In genomic region chr9:19127881-19128719, GRCh38 we compare ENCODE assay signal across 8 cellular contexts. TPM values are rescaled to one million over a fixed set of nuclear protein-coding genes. Genes with fewer than 3 reads are reported as not detected.
DNase-seq lines count a peak whose midpoint lies in the region; ATAC-seq and TF ChIP-seq lines count a peak whose summit lies in the region.

No MANE protein-coding gene starts in this region.

- H3K4me1 ChIP-seq in HEK293 (ENCODE audit: control insufficient read depth, insufficient read depth, low read length) (no peaks in the 10 kb centered on the region; the same call in 1 of the 2 replicates), OCI-LY7 (ENCODE audit: insufficient read depth, low read length, poor library complexity, severe bottlenecking) (peaks cover 33% of the 10 kb centered on the region), adrenal gland (replicated peaks in 1 of 2) (peaks cover 26 to 35% of the 10 kb centered on the region in 2 donors), iPS-18a (ENCODE audit: control insufficient read depth, low read depth, low read length) (peaks cover 20% of the 10 kb centered on the region), spleen (peaks cover 22 to 71% (median 57%) of the 10 kb centered on the region in 6 donors)

- TF ChIP-seq POLR2A in adrenal gland (IDR thresholded peaks at IDR 0.05) (no peak), spleen (IDR thresholded peaks at IDR 0.05) (no peak)

- TF ChIP-seq CTCF in HEK293 (tag by site-specific recombination; IDR thresholded peaks at IDR 0.05) (no peak), OCI-LY7 (conservative IDR thresholded peaks at IDR 0.05; ENCODE audit: low read length) (no peak), adrenal gland (IDR thresholded peaks at IDR 0.05) (no peak), spleen (IDR thresholded peaks at IDR 0.05 in 8 of 11, conservative IDR thresholded peaks at IDR 0.05 in 3 of 11) (no peak)

- peak overlapping the region; percentile 84 for H3K4me2 ChIP-seq in OCI-LY7 (ENCODE audit: low read length)

- peak overlapping the region; percentile 41 for H3K4me3 ChIP-seq in HEK293 (ENCODE audit: low read depth, low read length)
- peak overlapping the region; percentile 73 for H3K4me3 ChIP-seq in OCI-LY7 (ENCODE audit: low read depth, low read length, poor library complexity, severe bottlenecking)
- peak overlapping the region in 3 of 4 donors; percentile 76 to 91 (median 85) for H3K4me3 ChIP-seq in adrenal gland
- peak overlapping the region; percentile 76 for H3K4me3 ChIP-seq in iPS-18a (ENCODE audit: low read length)
- H3K4me3 ChIP-seq in spleen = peak overlapping the region; percentile 63 to 87 (median 74)

- peak overlapping the region; percentile 65 for H2AFZ ChIP-seq in OCI-LY7 (ENCODE audit: low read length)

- H4K20me1 ChIP-seq in OCI-LY7 (ENCODE audit: insufficient read depth, low read length) = no peaks in the 10 kb centered on the region

- H3K79me2 ChIP-seq in OCI-LY7 (ENCODE audit: insufficient read depth, low read depth, low read length) = no peaks in the 10 kb centered on the region

- intact Hi-C loops in OCI-LY7 (cut with micrococcal nuclease; ENCODE audit: unreplicated experiment) (no loop called here), adrenal gland (cut with DNase I) (no loop called here), spleen (cut with DNase I; ENCODE audit: low total_unique reads) (no loop called here)

- peaks cover 0 to 9% of the 10 kb centered on the region in 2 experiments; a peak in 1 of 3 replicates for H3K36me3 ChIP-seq in HEK293 (ENCODE audit: control insufficient read depth in 2 of 2, insufficient read depth in 1 of 2, low read length in 2 of 2)
- no peaks in the 10 kb centered on the region for H3K36me3 ChIP-seq in OCI-LY7 (ENCODE audit: insufficient read depth, low read length)
- peaks cover 0 to 13% of the 10 kb centered on the region in 2 donors for H3K36me3 ChIP-seq in adrenal gland (replicated peaks in 1 of 2)
- H3K36me3 ChIP-seq in iPS-18a (ENCODE audit: control insufficient read depth, low read depth, low read length) = peaks cover 28% of the 10 kb centered on the region
- peaks cover 0 to 32% (median 6%) of the 10 kb centered on the region in 6 donors for H3K36me3 ChIP-seq in spleen

- H3K9ac ChIP-seq in iPS-18a (ENCODE audit: low read length) = peak overlapping the region; percentile 92

- H3K27ac ChIP-seq in HEK293 (ENCODE audit: extremely low read depth, low read depth, low read length) (peak overlapping the region; percentile 46; the same call in 1 of the 2 replicates), OCI-LY7 (ENCODE audit: low read depth, low read length, poor library complexity, severe bottlenecking) (peak overlapping the region; percentile 13), adrenal gland (peak overlapping the region; percentile 91 to 99 (median 97)), iPS-18a (ENCODE audit: low read length) (no peak overlapping the region), spleen (peak overlapping the region; percentile 95 to 98 (median 96))

- no peak for ATAC-seq in GM19324 (IDR thresholded peaks at IDR 0.05; ENCODE audit: low FRiP score, unreplicated experiment)

- CTCF ChIA-PET in HEK293 (lab: Yijun Ruan, JAX) (interaction anchor here (0.9 kb wide), 1 partner anchor 46 kb away, joined by 3 read pairs; no protein-coding TSS in a partner anchor), OCI-LY7 (lab: Charles Lee; ENCODE audit: unreplicated experiment) (no interaction called here)

- no peaks in the 10 kb centered on the region for H3K9me2 ChIP-seq in OCI-LY7 (ENCODE audit: insufficient read depth, low read length)

- POLR2A ChIA-PET in HEK293 (lab: Yijun Ruan, JAX) = interaction anchor here (0.6 kb wide), 1 partner anchor 113 kb away, joined by 3 read pairs; no protein-coding TSS in a partner anchor
- POLR2A ChIA-PET in OCI-LY7 (lab: Charles Lee) = interaction anchor here (0.6 kb wide), 1 partner anchor 129 kb away, joined by 3 read pairs; no protein-coding TSS in a partner anchor

- 1 to 9% (median 2%) methylated on average over 24 to 43 of the region's 43 CpGs for WGBS in adrenal gland, 4 donors
- 1 to 9% (median 1%) methylated on average over 38 to 43 of the region's 43 CpGs for WGBS in spleen, 5 donors

- DNase-seq in EL = peak; percentile 46
- no peak for DNase-seq in OCI-LY7 (ENCODE audit: low spot score)
- peak in 6 of 7 donors; percentile 35 to 50 (median 42) for DNase-seq in adrenal gland
- peak; percentile 85 for DNase-seq in spleen
- DNase-seq in HuH-7 (ENCODE audit: low spot score) = no peak

- H3K27me3 ChIP-seq in adrenal gland (no peaks in the 10 kb centered on the region), iPS-18a (ENCODE audit: control insufficient read depth, insufficient read depth, low read length) (no peaks in the 10 kb centered on the region), spleen (replicated peaks in 1 of 7) (no peaks in the 10 kb centered on the region)

- H3K9me3 ChIP-seq in HEK293 (ENCODE audit: control insufficient read depth, insufficient read depth, low read depth, low read length) = no peaks in the 10 kb centered on the region
- H3K9me3 ChIP-seq in OCI-LY7 (ENCODE audit: low read length) = no peaks in the 10 kb centered on the region
- no peaks in the 10 kb centered on the region for H3K9me3 ChIP-seq in adrenal gland (replicated peaks in 1 of 3)
- H3K9me3 ChIP-seq in iPS-18a (ENCODE audit: control insufficient read depth, low read depth, low read length) = no peaks in the 10 kb centered on the region
- H3K9me3 ChIP-seq in spleen = no peaks in the 10 kb centered on the region

- BruUV-seq in OCI-LY7 (replicated peaks; lab: Mats Ljungman, UMichigan) = no TSS peak

TF ChIP-seq in HEK293, 187 proteins besides CTCF, POLR2A, EP300 and RAD21:
- TF ChIP-seq ZNF146 (tag by site-specific recombination; IDR thresholded peaks at IDR 0.05) (no peak), SCRT1 (tag by site-specific recombination; IDR thresholded peaks at IDR 0.05; ENCODE audit: borderline replicate concordance) (no peak), MEIS1 (CRISPR knock-in tag; IDR thresholded peaks at IDR 0.05; ENCODE audit: borderline replicate concordance) (no peak), ZNF473 (tag by site-specific recombination; IDR thresholded peaks at IDR 0.05) (no peak), ZNF324 (tag by site-specific recombination; IDR thresholded peaks at IDR 0.05) (no peak), ZNF391 (tag by site-specific recombination; IDR thresholded peaks at IDR 0.05; ENCODE audit: borderline replicate concordance, low read depth) (no peak), ZNF488 (tag by site-specific recombination; IDR thresholded peaks at IDR 0.05) (no peak)

RNA-seq across cellular contexts. Expression of gene PLIN2, which starts 0.8 kb away (rescaled TPM):
- 6.2 and 7.8 TPM in 2 replicates for total RNA-seq in OCI-LY7 (2014; rRNA removed; shearing (Covaris generic))
- total RNA-seq in OCI-LY7 (2022) (6.6 and 7.4 TPM in 2 replicates), adrenal gland (100 to 1,000 TPM; 134 to 426 (median 221) TPM), spleen (100 to 1,000 TPM in 1 of 7 donors, 10 to 100 TPM in 6; 46.2 to 105 (median 64.2) TPM)
- polyA plus RNA-seq in adrenal gland (100 to 1,000 TPM in 1 of 3 donors, 10 to 100 TPM in 2; 43.4 to 134 (median 81.2) TPM), spleen (10 to 100 TPM; 18.4 to 47.5 (median 46.4) TPM)

RNA-seq across cellular contexts. Expression of gene HAUS6, which starts 25.4 kb away (rescaled TPM):
- total RNA-seq in OCI-LY7 (2014; rRNA removed; shearing (Covaris generic)) = 25.7 and 32.8 TPM in 2 replicates
- total RNA-seq in OCI-LY7 (2022) = 31.5 and 34.8 TPM in 2 replicates
- total RNA-seq in adrenal gland = 10 to 100 TPM in 5 of 8 donors, 1 to 10 TPM in 3; 5.2 to 15.0 (median 12.6) TPM
- polyA plus RNA-seq in adrenal gland = 10 to 100 TPM in 1 of 3 donors, 1 to 10 TPM in 2; 4.0 to 14.7 (median 5.8) TPM
- total RNA-seq in spleen = 10 to 100 TPM; 10.1 to 13.5 (median 12.8) TPM
- polyA plus RNA-seq in spleen = 1 to 10 TPM; 4.4 to 4.7 (median 4.6) TPM

Comparison
In these comparisons a context has a peak if more than half of its experiments do, and no peak if none do; other contexts are left out.
1. DNase-seq: peak in EL (single experiment), adrenal gland (6 of 7) and spleen (single experiment); none in OCI-LY7 (single experiment) and HuH-7 (single experiment).
2. RNA of gene PLIN2, which starts 0.8 kb away (total RNA-seq): 134 to 426 TPM in adrenal gland and 46.2 to 105 TPM in spleen; 6.2 to 7.8 TPM in OCI-LY7; every median in the first group is over 4 times any median in the second.
3. Peak in every context shown above with its lines, with median percentiles within 50 percentile points of each other: H3K4me3 ChIP-seq.